ENCODE assay signal across 8 cellular contexts in the genomic region with DNA sequence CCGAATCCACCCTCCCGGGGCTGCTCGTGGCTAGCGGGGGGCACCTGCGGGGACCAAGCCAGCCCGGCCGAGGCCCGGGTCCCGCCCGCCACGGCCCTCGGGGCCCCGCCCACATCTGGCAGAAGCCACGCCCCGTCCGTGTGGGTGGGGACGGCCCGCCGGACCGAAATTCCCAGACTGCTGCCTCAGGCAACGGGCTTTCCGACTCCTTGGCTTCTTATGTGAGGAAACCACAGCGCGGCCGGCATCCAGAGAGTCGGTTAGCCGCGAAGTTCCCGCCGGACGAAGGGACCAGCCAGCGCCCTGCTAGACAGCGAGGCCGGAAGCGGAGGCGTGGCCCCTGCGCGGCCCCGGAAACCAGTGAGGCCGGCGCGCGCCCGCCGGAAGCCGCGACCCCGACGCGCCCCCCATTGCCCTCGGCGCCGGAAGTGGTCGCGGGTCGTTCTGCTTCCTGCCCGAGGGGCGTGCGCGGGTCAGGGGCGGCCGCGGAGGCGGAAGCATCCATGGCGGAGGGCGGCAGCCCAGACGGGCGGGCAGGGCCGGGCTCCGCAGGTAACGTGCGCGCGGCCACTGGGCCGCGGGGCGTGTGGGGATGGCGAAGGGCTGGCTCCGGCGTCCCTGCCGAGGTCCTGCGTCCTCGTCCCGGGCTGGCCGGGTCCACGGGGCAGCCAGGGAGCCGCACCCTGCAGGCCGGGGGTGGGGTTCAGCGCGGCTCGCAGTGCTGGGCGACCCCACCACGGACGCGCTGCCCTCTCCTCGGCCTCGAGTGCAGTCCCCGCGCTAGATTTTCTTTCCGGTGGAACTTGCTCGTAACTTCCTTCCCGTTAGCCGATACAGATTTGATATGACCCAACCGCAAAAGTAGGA. TPM values are rescaled to one million over a fixed set of nuclear protein-coding genes. Genes with fewer than 3 reads are reported as not detected.
DNase-seq lines count a peak whose midpoint lies in the region; ATAC-seq and TF ChIP-seq lines count a peak whose summit lies in the region.

A gene with protein sequence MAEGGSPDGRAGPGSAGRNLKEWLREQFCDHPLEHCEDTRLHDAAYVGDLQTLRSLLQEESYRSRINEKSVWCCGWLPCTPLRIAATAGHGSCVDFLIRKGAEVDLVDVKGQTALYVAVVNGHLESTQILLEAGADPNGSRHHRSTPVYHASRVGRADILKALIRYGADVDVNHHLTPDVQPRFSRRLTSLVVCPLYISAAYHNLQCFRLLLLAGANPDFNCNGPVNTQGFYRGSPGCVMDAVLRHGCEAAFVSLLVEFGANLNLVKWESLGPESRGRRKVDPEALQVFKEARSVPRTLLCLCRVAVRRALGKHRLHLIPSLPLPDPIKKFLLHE (plus strand): TSS at position 360 of the 867 bp plus-strand sequence. CDS start 144 bp downstream, at position 504.

- peak within 1 kb of the TSS; percentile 94 for H3K4me2 ChIP-seq in Loucy (ENCODE audit: low read depth, low read length, poor library complexity, severe bottlenecking)

- H3K36me3 ChIP-seq in H7 (replicated peaks; ENCODE audit: control insufficient read depth, insufficient read depth, low read length) (peaks cover 4% of the 10 kb centered on the region), Loucy (ENCODE audit: insufficient read depth, low read length) (no peaks in the 10 kb centered on the region), upper lobe of right lung (no peaks in the 10 kb centered on the region)

- peaks cover 48% of the 10 kb centered on the region for H3K79me2 ChIP-seq in Loucy (ENCODE audit: insufficient read depth, low read length)

- DNase-seq in GM04504 (ENCODE audit: low read depth) (peak; percentile 59), H7 (peak; percentile 98), SW 1271 (lab: John Stamatoyannopoulos, UW) (peak; percentile 62 to 76), cardiac septum (ENCODE audit: low spot score) (peak; percentile 87), posterior vena cava (ENCODE audit: low spot score) (peak; percentile 94), upper lobe of right lung (peak; percentile 89)
- DNase-seq in activated naive CD8-positive, alpha-beta T cell treated with anti-CD3 and anti-CD28 coated beads, Interleukin-2, amount 50 U/mL, for 16 hours (ENCODE audit: low read depth, low spot score): peak; percentile 65

- H3K9ac ChIP-seq in Loucy (ENCODE audit: low read depth, low read length, poor library complexity, severe bottlenecking): peak within 1 kb of the TSS; percentile 93

- H3K27ac ChIP-seq in upper lobe of right lung: peak within 1 kb of the TSS; percentile 93

- H3K4me1 ChIP-seq in Loucy (ENCODE audit: insufficient read depth, low read length, poor library complexity, severe bottlenecking) (peaks cover 36% of the 10 kb centered on the region), upper lobe of right lung (peaks cover 21% of the 10 kb centered on the region)

- intact Hi-C loops in cardiac septum (cut with DNase I): no loop called here
- intact Hi-C loops in posterior vena cava (cut with DNase I): loop anchor here in 1 of 2 donors (10.0 kb wide), 1 partner anchor 52 kb away; no protein-coding TSS in a partner anchor
- intact Hi-C loops in upper lobe of right lung (cut with DNase I): no loop called here

- no peaks in the 10 kb centered on the region for H3K9me2 ChIP-seq in Loucy (replicated peaks; ENCODE audit: low read depth, low read length)

- H3K9me3 ChIP-seq in Loucy (ENCODE audit: insufficient read depth, low read depth, low read length) (peaks cover 9% of the 10 kb centered on the region; the same call in 1 of the 2 replicates), upper lobe of right lung (no peaks in the 10 kb centered on the region)

- H2AFZ ChIP-seq in Loucy (ENCODE audit: low read length): peak within 1 kb of the TSS; percentile 76

- no peak for TF ChIP-seq CTCF in Loucy (conservative IDR thresholded peaks at IDR 0.05; ENCODE audit: low read length)
- TF ChIP-seq CTCF in upper lobe of right lung (IDR thresholded peaks at IDR 0.05): no peak

- H4K20me1 ChIP-seq in Loucy (ENCODE audit: insufficient read depth, low read length, poor library complexity, severe bottlenecking): peaks cover 5% of the 10 kb centered on the region

- H3F3A ChIP-seq in Loucy (ENCODE audit: low read depth): no peaks in the 10 kb centered on the region

- ATAC-seq in upper lobe of right lung: peak; percentile 90

- H3K27me3 ChIP-seq in H7 (ENCODE audit: control insufficient read depth, insufficient read depth, low read length) (no peaks in the 10 kb centered on the region), Loucy (ENCODE audit: insufficient read depth, low read length, poor library complexity, severe bottlenecking) (peaks cover 4% of the 10 kb centered on the region), upper lobe of right lung (no peaks in the 10 kb centered on the region)

- H3K4me3 ChIP-seq in H7 (ENCODE audit: insufficient read depth, low read depth, low read length) (peak within 1 kb of the TSS; percentile 95), Loucy (ENCODE audit: low read length, poor library complexity, severe bottlenecking) (peak within 1 kb of the TSS; percentile 92), upper lobe of right lung (peak within 1 kb of the TSS; percentile 93)

RNA-seq across cellular contexts. Expression of the gene that starts here (rescaled TPM):
- total RNA-seq in H7 (2014; rRNA removed; shearing (Covaris generic)): 23.2 and 26.5 TPM in 2 replicates
- total RNA-seq in cardiac septum (54.8 TPM), posterior vena cava (10 to 100 TPM; 36.3 to 39.7 TPM), upper lobe of right lung (26.6 TPM)

Comparison
In these comparisons a context has a peak if more than half of its experiments do, and no peak if none do; other contexts are left out.
1. Peak in every context shown above with its lines: DNase-seq, ATAC-seq, H3K4me3 ChIP-seq and H3K27ac ChIP-seq.